2 cellular contexts compared by ENCODE assay signal in genomic region chr5:146073239-146073900, GRCh38.
TF ChIP-seq lines count a peak whose summit lies in the region.

No MANE protein-coding gene starts in this region.

TF ChIP-seq in SK-N-SH, 30 proteins besides CTCF, POLR2A, EP300 and RAD21:
- TF ChIP-seq REST (IDR thresholded peaks at IDR 0.05; ENCODE audit: low read depth, low read length) (no peak), NRF1 (IDR thresholded peaks at IDR 0.05; ENCODE audit: low read depth, low read length) (no peak), YY1 (IDR thresholded peaks at IDR 0.05; ENCODE audit: low read depth) (no peak), GATA2 (CRISPR knock-in tag; IDR thresholded peaks at IDR 0.05) (peak; percentile 20; the same call in 1 of the 2 replicates), CHD2 (IDR thresholded peaks at IDR 0.05; ENCODE audit: low read length, partially characterized antibody) (no peak), FOSL2 (IDR thresholded peaks at IDR 0.05; ENCODE audit: borderline replicate concordance, low read depth) (no peak), SIN3A (IDR thresholded peaks at IDR 0.05; ENCODE audit: borderline replicate concordance, low read depth, low read length) (no peak)

TF ChIP-seq in SK-N-SH treated with all-trans-retinoic acid at 6 μM for 48 hours, 23 proteins besides CTCF, POLR2A, EP300 and RAD21 (continued from another document):
- TF ChIP-seq CREB5 (CRISPR knock-in tag; IDR thresholded peaks at IDR 0.05; ENCODE audit: low read depth): no peak
- TF ChIP-seq ZNF8 (CRISPR knock-in tag; IDR thresholded peaks at IDR 0.05): no peak
- TF ChIP-seq OSR1 (CRISPR knock-in tag; IDR thresholded peaks at IDR 0.05): no peak
- no peak for TF ChIP-seq POU6F1 (CRISPR knock-in tag; IDR thresholded peaks at IDR 0.05; ENCODE audit: borderline replicate concordance, low read depth)
- TF ChIP-seq SNAI2 (CRISPR knock-in tag; IDR thresholded peaks at IDR 0.05): no peak
